Comparison of ENCODE assay signal across 9 cellular contexts in genomic region chr1:118136511-118136937, GRCh38. TPM values are rescaled to one million over a fixed set of nuclear protein-coding genes. Genes with fewer than 3 reads are reported as not detected.
A peak's percentile ranks its signal among the peaks of the same experiment; 100 is the strongest.
DNase-seq lines count a peak whose midpoint lies in the region; ATAC-seq, FAIRE-seq and TF ChIP-seq lines count a peak whose summit lies in the region.
"Had no signal": no experiment of that assay in that cellular context is flagged by ENCODE, and none has a peak within 500 bp of the region (broad histone marks: within the 10 kb centered on the region; RNA-seq: fewer than 3 reads in every experiment).

No MANE protein-coding gene starts in this region.

- FAIRE-seq in small intestine (lab: Jason Lieb, UNC), result no peak
- FAIRE-seq: frontal cortex had no signal

- TF ChIP-seq CTCF in gastroesophageal sphincter (IDR thresholded peaks at IDR 0.05), result no peak
- no peak for TF ChIP-seq CTCF in suprapubic skin (IDR thresholded peaks at IDR 0.05)

- ATAC-seq in GM18502 (IDR thresholded peaks at IDR 0.05; ENCODE audit: poor library complexity, unreplicated experiment) (peak; percentile 100), GM21723 (IDR thresholded peaks at IDR 0.05; ENCODE audit: unreplicated experiment) (peak; percentile 100), gastroesophageal sphincter (peak; percentile 32)

- H3K27ac ChIP-seq in gastroesophageal sphincter (no peak overlapping the region), small intestine (ENCODE audit: low read depth in 1 of 2, low read length in 1 of 2) (no peak overlapping the region), suprapubic skin (no peak overlapping the region)

- H3K9me3 ChIP-seq in MG63, result no peaks in the 10 kb centered on the region
- no peaks in the 10 kb centered on the region for H3K9me3 ChIP-seq in gastroesophageal sphincter
- no peaks in the 10 kb centered on the region for H3K9me3 ChIP-seq in small intestine (ENCODE audit: control insufficient read depth, low read depth)
- H3K9me3 ChIP-seq in suprapubic skin, result no peaks in the 10 kb centered on the region

- TF ChIP-seq EP300 in gastroesophageal sphincter (IDR thresholded peaks at IDR 0.05) (no peak), suprapubic skin (IDR thresholded peaks at IDR 0.05) (no peak)

- H3K4me1 ChIP-seq in gastroesophageal sphincter, result no peaks in the 10 kb centered on the region
- H3K4me1 ChIP-seq in small intestine (ENCODE audit: control insufficient read depth in 2 of 2, insufficient read depth in 1 of 2, low read depth in 1 of 2, low read length in 1 of 2), result no peaks in the 10 kb centered on the region
- H3K4me1 ChIP-seq in suprapubic skin, result peaks cover 13% of the 10 kb centered on the region

- peak; percentile 89 for DNase-seq in MG63
- no peak for DNase-seq in activated CD4-positive, CD25-positive, alpha-beta regulatory T cell (lab: John Stamatoyannopoulos, UW)
- DNase-seq in small intestine, result no peak
- DNase-seq in suprapubic skin (ENCODE audit: low spot score in 2 of 2), result no peak
- no peak for DNase-seq in NCI-H446 treated with DMSO at 0.1 percent for 48 hours (lab: John Stamatoyannopoulos, UW)

- H3K36me3 ChIP-seq in MG63, result no peaks in the 10 kb centered on the region
- no peaks in the 10 kb centered on the region for H3K36me3 ChIP-seq in gastroesophageal sphincter
- H3K36me3 ChIP-seq in small intestine (ENCODE audit: control insufficient read depth in 2 of 2, insufficient read depth in 2 of 2, low read length in 2 of 2), result no peaks in the 10 kb centered on the region
- H3K36me3 ChIP-seq in suprapubic skin, result no peaks in the 10 kb centered on the region

- H3K27me3 ChIP-seq in MG63 (no peaks in the 10 kb centered on the region), gastroesophageal sphincter (no peaks in the 10 kb centered on the region), small intestine (ENCODE audit: control insufficient read depth in 2 of 2, insufficient read depth in 2 of 2, low read length in 2 of 2) (peaks cover 0 to 2% of the 10 kb centered on the region in 2 donors), suprapubic skin (no peaks in the 10 kb centered on the region)

- 0% methylated on average over 3 to 4 of the region's 4 CpGs for WGBS in gastroesophageal sphincter (ENCODE audit: low coverage in 1 of 2), 2 donors
- WGBS in small intestine, 3 donors, result 32 to 52% (median 48%) methylated on average over 4 of the region's 4 CpGs
- whole genome bisulfite sequencing in suprapubic skin, result 5% methylated on average over 4 of the region's 4 CpGs

- no peak for TF ChIP-seq POLR2A in gastroesophageal sphincter (IDR thresholded peaks at IDR 0.05)
- TF ChIP-seq POLR2A in suprapubic skin (IDR thresholded peaks at IDR 0.05), result no peak

- H3K4me3 ChIP-seq in MG63 (no peak overlapping the region), gastroesophageal sphincter (no peak overlapping the region), small intestine (ENCODE audit: low read depth in 1 of 2, low read length in 2 of 2) (no peak overlapping the region), suprapubic skin (no peak overlapping the region)

RNA-seq across cellular contexts. Expression of gene SPAG17, which starts 48.5 kb away (rescaled TPM):
- total RNA-seq in MG63 (2014; rRNA removed; shearing (Covaris generic); ENCODE audit: low replicate concordance), result 0.25 TPM in 1 of 2 replicates, not detected in the other
- 1 to 10 TPM in 1 of 4 donors, under 1 TPM in 3; 0.13 to 2.2 (median 0.42) TPM for total RNA-seq in gastroesophageal sphincter
- polyA plus RNA-seq in small intestine, result under 1 TPM in 1 of 3 donors, not detected in 2; 0.03 TPM
- total RNA-seq in suprapubic skin, result 1 to 10 TPM in 2 of 4 donors, under 1 TPM in 2; 0.13 to 3.1 (median 1.4) TPM

Comparison
In these comparisons a context has a peak if more than half of its experiments do, and no peak if none do; other contexts are left out.
1. ATAC-seq: peak in every context shown above with its lines; median percentile 100 in GM18502; 100 in GM21723; 32 in gastroesophageal sphincter.